Comparison of ENCODE assay signal across 23 cellular contexts in genomic region chr20:64116016-64116415, GRCh38. TPM values are rescaled to one million over a fixed set of nuclear protein-coding genes. Genes with fewer than 3 reads are reported as not detected.
DNase-seq lines count a peak whose midpoint lies in the region; ATAC-seq, FAIRE-seq and TF ChIP-seq lines count a peak whose summit lies in the region.
"Had no signal": no experiment of that assay in that cellular context is flagged by ENCODE, and none has a peak within 500 bp of the region (broad histone marks: within the 10 kb centered on the region; RNA-seq: fewer than 3 reads in every experiment).

No MANE protein-coding gene starts in this region.

- H3K4me1 Mint-ChIP-seq in GM23338 (peaks cover 4% of the 10 kb centered on the region; the same call in 2 of the 3 replicates), T-helper 17 cell (peaks cover 10% of the 10 kb centered on the region)

- intact Hi-C loops in kidney (cut with DNase I) = no loop called here
- intact Hi-C loops in sciatic nerve (cut with DNase I) = loop anchor here (5.0 kb wide), 1 partner anchor 79 kb away; the partner anchor contains the start of gene C20orf204

- H3K36me3 Mint-ChIP-seq in GM23338 (ENCODE audit: low read depth) (no peaks in the 10 kb centered on the region), T-helper 17 cell (ENCODE audit: low read depth) (no peaks in the 10 kb centered on the region)

- FAIRE-seq in kidney (lab: Jason Lieb, UNC) = no peak
- FAIRE-seq: colon had no signal

- H3K27me3 Mint-ChIP-seq in GM23338 (ENCODE audit: insufficient read depth, low read depth, poor library complexity) (peaks cover 14% of the 10 kb centered on the region), T-helper 17 cell (no peaks in the 10 kb centered on the region)
- H3K27me3 Mint-ChIP-seq: effector memory CD8-positive, alpha-beta T cell had no signal

- no peak overlapping the region for H3K4me3 Mint-ChIP-seq in GM23338
- no peak overlapping the region for H3K4me3 Mint-ChIP-seq in T-helper 17 cell
- H3K4me3 Mint-ChIP-seq: activated CD4-positive, alpha-beta memory T cell treated with anti-CD3 and anti-CD28 coated beads, Interleukin-2, amount 10 ng/mL, durations not matched to agents 7 days and 5 days; effector memory CD8-positive, alpha-beta T cell had no signal

- no peaks in the 10 kb centered on the region for H3K9me2 ChIP-seq in GM23338 (ENCODE audit: insufficient read depth)

- H3K27ac ChIP-seq in GM23338 (ENCODE audit: low read depth) (no peak overlapping the region), kidney (ENCODE audit: low read depth in 2 of 2, low read length in 2 of 2) (no peak overlapping the region)
- H3K27ac ChIP-seq: C4-2B, WERI-Rb-1 had no signal

- H2AFZ ChIP-seq in GM23338 = no peak overlapping the region

- H3K9ac ChIP-seq in kidney (ENCODE audit: low read length in 2 of 2) = no peak overlapping the region

- peak; percentile 1 for DNase-seq in ELF-1 (ENCODE audit: low read depth, low spot score)
- peak; percentile 0 for DNase-seq in GM23338 (ENCODE audit: low spot score)
- DNase-seq in kidney = peak; percentile 69
- DNase-seq in sciatic nerve (ENCODE audit: low spot score) = peak; percentile 45
- DNase-seq in GM03348 (ENCODE audit: low spot score) = no peak
- DNase-seq in T-helper 17 cell = no peak
- no peak for DNase-seq in activated CD4-positive, CD25-positive, alpha-beta regulatory T cell treated with anti-CD3 and anti-CD28 coated beads, Interleukin-2, amount 50 U/mL, for 72 hours
- DNase-seq: activated CD4-positive, alpha-beta memory T cell treated with anti-CD3 and anti-CD28 coated beads, Interleukin-2, amount 10 ng/mL, durations not matched to agents 7 days and 5 days; GF-D8; H7; mesenchymal stem cell; T-helper 9 cell; WERI-Rb-1 had no signal

- no peaks in the 10 kb centered on the region for H3K9me3 Mint-ChIP-seq in GM23338
- H3K9me3 Mint-ChIP-seq: activated CD4-positive, alpha-beta memory T cell treated with anti-CD3 and anti-CD28 coated beads, Interleukin-2, amount 10 ng/mL, durations not matched to agents 7 days and 5 days; effector memory CD8-positive, alpha-beta T cell had no signal

- H3K4me2 ChIP-seq in GM23338 = no peak overlapping the region
- H3K4me2 ChIP-seq: smooth muscle cell had no signal

- no peaks in the 10 kb centered on the region for H3K27me3 ChIP-seq in GM23338 (ENCODE audit: insufficient read depth)

- no peaks in the 10 kb centered on the region for H4K20me1 ChIP-seq in GM23338 (replicated peaks; ENCODE audit: insufficient read depth)

- TF ChIP-seq CTCF in GM23338 (conservative IDR thresholded peaks at IDR 0.05; ENCODE audit: low read depth in 2 of 2) (no peak), kidney (IDR thresholded peaks at IDR 0.05; ENCODE audit: borderline replicate concordance, extremely low read depth, insufficient read depth) (no peak)

- no peaks in the 10 kb centered on the region for H3K79me2 ChIP-seq in GM23338 (replicated peaks; ENCODE audit: insufficient read depth)

- ATAC-seq in GM23338 (no peak), sciatic nerve (no peak), T-helper 17 cell (no peak)
- ATAC-seq: effector memory CD8-positive, alpha-beta T cell had no signal

- H3K4me1 ChIP-seq in GM23338 (ENCODE audit: insufficient read depth) = no peaks in the 10 kb centered on the region; the same call in 1 of the 2 replicates
- peaks cover 0 to 6% of the 10 kb centered on the region in 2 donors for H3K4me1 ChIP-seq in kidney (ENCODE audit: control insufficient read depth in 1 of 2, insufficient read depth in 1 of 2, low read depth in 1 of 2, low read length in 2 of 2)

- H3K27ac Mint-ChIP-seq in GM23338 = no peak overlapping the region
- no peak overlapping the region for H3K27ac Mint-ChIP-seq in T-helper 17 cell
- H3K27ac Mint-ChIP-seq: activated CD4-positive, alpha-beta memory T cell treated with anti-CD3 and anti-CD28 coated beads, Interleukin-2, amount 10 ng/mL, durations not matched to agents 7 days and 5 days; effector memory CD8-positive, alpha-beta T cell had no signal

- no peak overlapping the region for H3K4me3 ChIP-seq in GM23338
- H3K4me3 ChIP-seq in kidney (ENCODE audit: low read length in 2 of 2) = no peak overlapping the region
- H3K4me3 ChIP-seq: smooth muscle cell had no signal

- H3K9me3 ChIP-seq in kidney (ENCODE audit: control insufficient read depth in 1 of 2, low read length in 2 of 2) (no peaks in the 10 kb centered on the region), T-helper 17 cell (ENCODE audit: control insufficient read depth, low read length, poor library complexity, severe bottlenecking) (no peaks in the 10 kb centered on the region)

- H3K36me3 ChIP-seq in GM23338 (ENCODE audit: insufficient read depth) (no peaks in the 10 kb centered on the region), kidney (ENCODE audit: control insufficient read depth in 1 of 2, insufficient read depth in 2 of 2, low read length in 2 of 2) (no peaks in the 10 kb centered on the region)
- H3K36me3 ChIP-seq: WERI-Rb-1 had no signal

- H3F3A ChIP-seq in GM23338 (replicated peaks; ENCODE audit: low read depth) = no peaks in the 10 kb centered on the region

TF ChIP-seq in GM23338, 12 proteins besides CTCF, POLR2A, EP300 and RAD21 (continues in another document):
- no peak for TF ChIP-seq ZNF331 (CRISPR knock-in tag; IDR thresholded peaks at IDR 0.05; ENCODE audit: low read depth)

RNA-seq across cellular contexts. Expression of gene NPBWR2, which starts 8.7 kb away (rescaled TPM):
- total RNA-seq in GM23338 (2014; rRNA removed; shearing (Covaris generic)) = not detected in 2 replicates
- polyA plus RNA-seq in GM23338 (2016; fragmentation: Nextera tagmentation; extraction: Ambion mirVana) = not detected in 2 replicates
- total RNA-seq in kidney = not detected
- polyA plus RNA-seq in kidney (ENCODE audit: insufficient read depth, low read depth, low replicate concordance) = not detected
- total RNA-seq in sciatic nerve = not detected
- not detected for total RNA-seq in T-helper 17 cell
- total RNA-seq: activated CD4-positive, alpha-beta memory T cell treated with anti-CD3 and anti-CD28 coated beads, Interleukin-2, amount 10 ng/mL, durations not matched to agents 7 days and 5 days; fibroblast of villous mesenchyme; H7; myocyte; NCI-H460; smooth muscle cell; subcutaneous adipose tissue; urinary bladder had no signal
- polyA plus RNA-seq: esophagus, smooth muscle cell, urinary bladder had no signal

RNA-seq across cellular contexts. Expression of gene LKAAEAR1, which starts 31.8 kb away (rescaled TPM):
- total RNA-seq in GM23338 (2014; rRNA removed; shearing (Covaris generic)) = 1.1 TPM in 1 of 2 replicates, not detected in the other
- polyA plus RNA-seq in GM23338 (2016; fragmentation: Nextera tagmentation; extraction: Ambion mirVana) (1.8 and 2.4 TPM in 2 replicates), kidney (ENCODE audit: insufficient read depth, low read depth, low replicate concordance) (not detected)
- total RNA-seq in kidney (0.31 TPM), sciatic nerve (not detected), T-helper 17 cell (not detected)
- total RNA-seq: fibroblast of villous mesenchyme, NCI-H460, smooth muscle cell, subcutaneous adipose tissue, urinary bladder had no signal

RNA-seq across cellular contexts. Expression of gene OPRL1, which starts 36.1 kb away (rescaled TPM):
- 0.74 and 1.1 TPM in 2 replicates for total RNA-seq in GM23338 (2014; rRNA removed; shearing (Covaris generic))
- polyA plus RNA-seq in GM23338 (2016; fragmentation: Nextera tagmentation; extraction: Ambion mirVana) = 0.24 and 0.27 TPM in 2 replicates
- 1.2 TPM for total RNA-seq in kidney
- polyA plus RNA-seq in kidney (ENCODE audit: insufficient read depth, low read depth, low replicate concordance) = 0.39 TPM
- 1.0 TPM for total RNA-seq in sciatic nerve
- total RNA-seq in T-helper 17 cell = 1 to 10 TPM; 1.4 to 2.7 TPM

RNA-seq across cellular contexts. Expression of gene RGS19, which starts 36.7 kb away (rescaled TPM):
- 15.0 and 19.7 TPM in 2 replicates for total RNA-seq in GM23338 (2014; rRNA removed; shearing (Covaris generic))
- polyA plus RNA-seq in GM23338 (2016; fragmentation: Nextera tagmentation; extraction: Ambion mirVana) (12.5 and 13.1 TPM in 2 replicates), kidney (ENCODE audit: insufficient read depth, low read depth, low replicate concordance) (6.8 TPM)
- total RNA-seq in kidney (20.2 TPM), sciatic nerve (10.8 TPM), T-helper 17 cell (10 to 100 TPM; 42.8 to 50.9 TPM)

RNA-seq across cellular contexts. Expression of gene MYT1, which starts 48.2 kb away (rescaled TPM):
- total RNA-seq in GM23338 (2014; rRNA removed; shearing (Covaris generic)) = 0.83 and 1.6 TPM in 2 replicates
- polyA plus RNA-seq in GM23338 (2016; fragmentation: Nextera tagmentation; extraction: Ambion mirVana) = 1.1 and 1.6 TPM in 2 replicates
- total RNA-seq in kidney = not detected
- not detected for polyA plus RNA-seq in kidney (ENCODE audit: insufficient read depth, low read depth, low replicate concordance)
- not detected for total RNA-seq in sciatic nerve
- not detected for total RNA-seq in T-helper 17 cell
- total RNA-seq: activated CD4-positive, alpha-beta memory T cell treated with anti-CD3 and anti-CD28 coated beads, Interleukin-2, amount 10 ng/mL, durations not matched to agents 7 days and 5 days; fibroblast of villous mesenchyme; myocyte; NCI-H460; subcutaneous adipose tissue had no signal
- polyA plus RNA-seq: esophagus, smooth muscle cell had no signal

Comparison
In these comparisons a context has a peak if more than half of its experiments do, and no peak if none do; other contexts are left out.
1. DNase-seq: peak in ELF-1 (single experiment), GM23338 (single experiment), kidney (single experiment) and sciatic nerve (single experiment); none in GM03348 (single experiment), T-helper 17 cell (0 of 3) and activated CD4-positive, CD25-positive, alpha-beta regulatory T cell treated with anti-CD3 and anti-CD28 coated beads, Interleukin-2, amount 50 U/mL, for 72 hours (single experiment).